In genomic region chrX:135931644-135932487, GRCh38 we compare ENCODE assay signal across 10 cellular contexts. TPM values are rescaled to one million over a fixed set of nuclear protein-coding genes. Genes with fewer than 3 reads are reported as not detected.
DNase-seq lines count a peak whose midpoint lies in the region; ATAC-seq and TF ChIP-seq lines count a peak whose summit lies in the region.
"Had no signal": no experiment of that assay in that cellular context is flagged by ENCODE, and none has a peak within 500 bp of the region (broad histone marks: within the 10 kb centered on the region; RNA-seq: fewer than 3 reads in every experiment).

No MANE protein-coding gene starts in this region.

- H3K36me3 Mint-ChIP-seq in immature natural killer cell: no peaks in the 10 kb centered on the region

- WGBS in adrenal gland, 4 donors: 41 to 47% (median 44%) methylated on average over 19 of the region's 19 CpGs

- H3K4me3 ChIP-seq in SJSA1 (no peak overlapping the region), adrenal gland (no peak overlapping the region)
- H3K4me3 ChIP-seq: BLaER1 treated with 17β-estradiol and CSF1 and Interleukin-3, amounts not matched to agents 10 nM and 100 nM had no signal

- no peak for TF ChIP-seq POLR2A in adrenal gland (IDR thresholded peaks at IDR 0.05)

- H3K27ac ChIP-seq in SJSA1 (no peak overlapping the region), adrenal gland (no peak overlapping the region)
- H3K27ac ChIP-seq: BLaER1 treated with 17β-estradiol and CSF1 and Interleukin-3, amounts not matched to agents 10 nM and 100 nM had no signal

- no peaks in the 10 kb centered on the region for H3K4me1 ChIP-seq in SJSA1 (replicated peaks)
- no peaks in the 10 kb centered on the region for H3K4me1 ChIP-seq in adrenal gland (replicated peaks in 1 of 2)
- H3K4me1 ChIP-seq: BLaER1 treated with 17β-estradiol and CSF1 and Interleukin-3, amounts not matched to agents 10 nM and 100 nM had no signal

- H3K36me3 ChIP-seq in SJSA1 (no peaks in the 10 kb centered on the region), adrenal gland (replicated peaks in 1 of 2) (no peaks in the 10 kb centered on the region)
- H3K36me3 ChIP-seq: BLaER1 treated with 17β-estradiol and CSF1 and Interleukin-3, amounts not matched to agents 10 nM and 100 nM had no signal

- H3K27me3 ChIP-seq in SJSA1 (replicated peaks) (no peaks in the 10 kb centered on the region), adrenal gland (no peaks in the 10 kb centered on the region)

- peak; percentile 26 to 72 (median 50) for TF ChIP-seq CTCF in adrenal gland (IDR thresholded peaks at IDR 0.05)

- no peak overlapping the region for H3K4me3 Mint-ChIP-seq in immature natural killer cell
- H3K4me3 Mint-ChIP-seq: central memory CD8-positive, alpha-beta T cell had no signal

- intact Hi-C loops in adrenal gland (cut with DNase I): no loop called here

- DNase-seq in NCI-H1417 (lab: John Stamatoyannopoulos, UW) (peak; percentile 16 to 67 (median 60)), NCI-H1417 treated with DMSO at 0.1 percent for 48 hours (lab: John Stamatoyannopoulos, UW) (no peak), SJSA1 (ENCODE audit: low read depth in 1 of 2, low spot score in 2 of 2) (peak; percentile 4 to 43), adrenal gland (peak; percentile 36 to 69 (median 48)), immature natural killer cell (peak; percentile 18 to 25 (median 22))
- DNase-seq in stimulated activated CD4-positive, alpha-beta T cell treated with anti-CD3 and anti-CD28 coated beads, Interleukin-2, amount 100 ng/mL, for 4 hours (ENCODE audit: low read depth): peak; percentile 13

- H3K9me3 Mint-ChIP-seq in immature natural killer cell: peaks cover 0 to 6% (median 0%) of the 10 kb centered on the region in 6 donors
- H3K9me3 Mint-ChIP-seq: central memory CD8-positive, alpha-beta T cell had no signal

- H3K27ac Mint-ChIP-seq in immature natural killer cell: no peak overlapping the region

- no peaks in the 10 kb centered on the region for H3K4me1 Mint-ChIP-seq in immature natural killer cell
- H3K4me1 Mint-ChIP-seq: central memory CD8-positive, alpha-beta T cell had no signal

- no peaks in the 10 kb centered on the region for H3K9me3 ChIP-seq in SJSA1 (replicated peaks)
- H3K9me3 ChIP-seq in adrenal gland (replicated peaks in 1 of 3): no peaks in the 10 kb centered on the region

- peaks cover 0 to 3% (median 2%) of the 10 kb centered on the region in 3 donors for H3K27me3 Mint-ChIP-seq in immature natural killer cell (ENCODE audit: low read depth in 3 of 3)
- H3K27me3 Mint-ChIP-seq: central memory CD8-positive, alpha-beta T cell had no signal

- ATAC-seq in HG03565 (IDR thresholded peaks at IDR 0.05; ENCODE audit: unreplicated experiment): peak; percentile 63
- ATAC-seq in GM19324 (IDR thresholded peaks at IDR 0.05; ENCODE audit: low FRiP score, unreplicated experiment): no peak

RNA-seq across cellular contexts. Expression of gene SAGE1, which starts 38.4 kb away (rescaled TPM):
- total RNA-seq in SJSA1 (2014; rRNA removed; shearing (Covaris generic)): not detected in 2 replicates
- total RNA-seq in adrenal gland: not detected
- polyA plus RNA-seq in adrenal gland: under 1 TPM in 1 of 3 donors, not detected in 2; 0.03 TPM
- not detected for polyA plus RNA-seq in immature natural killer cell

RNA-seq across cellular contexts. Expression of gene CT45A10, which starts 38.6 kb away (rescaled TPM):
- not detected in 2 replicates for total RNA-seq in SJSA1 (2014; rRNA removed; shearing (Covaris generic))
- not detected for total RNA-seq in adrenal gland
- polyA plus RNA-seq in adrenal gland (not detected), immature natural killer cell (not detected)

RNA-seq across cellular contexts. Expression of gene MMGT1, which starts 41.9 kb away (rescaled TPM):
- 32.4 and 39.4 TPM in 2 replicates for total RNA-seq in SJSA1 (2014; rRNA removed; shearing (Covaris generic))
- 10 to 100 TPM in 7 of 8 donors, 1 to 10 TPM in 1; 8.2 to 23.5 (median 13.7) TPM for total RNA-seq in adrenal gland
- polyA plus RNA-seq in adrenal gland (10 to 100 TPM in 1 of 3 donors, 1 to 10 TPM in 2; 1.4 to 20.7 (median 2.9) TPM), immature natural killer cell (10 to 100 TPM in 1 of 3 donors, 1 to 10 TPM in 2; 5.7 to 10.6 (median 8.1) TPM)

RNA-seq across cellular contexts. Expression of gene SLC9A6, which starts 53.4 kb away (rescaled TPM):
- total RNA-seq in SJSA1 (2014; rRNA removed; shearing (Covaris generic)): 23.6 and 23.9 TPM in 2 replicates
- total RNA-seq in adrenal gland: 10 to 100 TPM; 15.3 to 36.2 (median 16.6) TPM
- 10 to 100 TPM in 2 of 3 donors, 1 to 10 TPM in 1; 10.0 to 17.2 (median 10.0) TPM for polyA plus RNA-seq in adrenal gland
- polyA plus RNA-seq in immature natural killer cell: 10 to 100 TPM; 13.2 to 20.5 (median 18.6) TPM
